In genomic region chr6:44297063-44298038, GRCh38 we compare ENCODE assay signal across 8 cellular contexts. TPM values are rescaled to one million over a fixed set of nuclear protein-coding genes. Genes with fewer than 3 reads are reported as not detected.
DNase-seq lines count a peak whose midpoint lies in the region; ATAC-seq and TF ChIP-seq lines count a peak whose summit lies in the region.

No MANE protein-coding gene starts in this region.

- H3K27me3 ChIP-seq in foreskin keratinocyte (peaks cover 52% of the 10 kb centered on the region), upper lobe of left lung (peaks cover 0 to 26% (median 14%) of the 10 kb centered on the region in 4 donors)

- WGBS in upper lobe of left lung, 2 donors: 3 to 4% methylated on average over 15 to 51 of the region's 86 CpGs

- ATAC-seq in foreskin keratinocyte (peak; percentile 67), upper lobe of left lung (ENCODE audit: low FRiP score in 2 of 2) (peak in 1 of 2 donors; percentile 82), HG03469 (IDR thresholded peaks at IDR 0.05; ENCODE audit: unreplicated experiment) (no peak)

- peaks cover 5 to 24% (median 20%) of the 10 kb centered on the region in 4 donors for H3K36me3 ChIP-seq in upper lobe of left lung

- H3K4me1 ChIP-seq in foreskin keratinocyte (no peaks in the 10 kb centered on the region), upper lobe of left lung (peaks cover 10 to 18% (median 13%) of the 10 kb centered on the region in 4 donors)

- no peak for TF ChIP-seq EP300 in upper lobe of left lung (IDR thresholded peaks at IDR 0.05)

- peak overlapping the region; percentile 6 to 52 (median 45) for H3K4me3 ChIP-seq in upper lobe of left lung

- TF ChIP-seq CTCF in foreskin keratinocyte (conservative IDR thresholded peaks at IDR 0.05) (no peak), upper lobe of left lung (IDR thresholded peaks at IDR 0.05) (no peak)

- DNase-seq in EL (peak; percentile 31), NCI-H345 treated with DMSO at 0.1 percent for 48 hours (lab: John Stamatoyannopoulos, UW; ENCODE audit: unreplicated experiment) (peak; percentile 33), foreskin keratinocyte (no peak), occipital lobe (lab: John Stamatoyannopoulos, UW) (peak; percentile 48), upper lobe of left lung (peak in 1 of 2 donors; percentile 90), amniotic stem cell (lab: John Stamatoyannopoulos, UW) (no peak)
- DNase-seq in activated effector memory CD4-positive, alpha-beta T cell treated with Interleukin-2 at 50 U/mL for 16 hours: peak; percentile 13

- H3K9me3 ChIP-seq in upper lobe of left lung: no peaks in the 10 kb centered on the region

- H3K27ac ChIP-seq in foreskin keratinocyte (no peak overlapping the region), upper lobe of left lung (no peak overlapping the region)

- TF ChIP-seq POLR2A in upper lobe of left lung (IDR thresholded peaks at IDR 0.05): peak in 1 of 4 donors; percentile 22

RNA-seq across cellular contexts. Expression of gene AARS2, which starts 15.8 kb away (rescaled TPM):
- total RNA-seq in foreskin keratinocyte (17.8 and 21.5 TPM in 2 replicates), occipital lobe (14.5 TPM), upper lobe of left lung (10 to 100 TPM; 11.1 to 23.0 (median 12.0) TPM)
- 7.7 and 9.3 TPM in 2 replicates for polyA plus RNA-seq in foreskin keratinocyte

RNA-seq across cellular contexts. Expression of gene TMEM151B, which starts 27.1 kb away (rescaled TPM):
- total RNA-seq in foreskin keratinocyte (under 0.01 TPM in 1 of 2 replicates, not detected in the other), occipital lobe (53.5 TPM), upper lobe of left lung (not detected)
- 0.01 TPM in 1 of 2 replicates, not detected in the other for polyA plus RNA-seq in foreskin keratinocyte

RNA-seq across cellular contexts. Expression of gene NFKBIE, which starts 32.0 kb away (rescaled TPM):
- total RNA-seq in foreskin keratinocyte: 15.8 and 16.8 TPM in 2 replicates
- 16.9 and 18.7 TPM in 2 replicates for polyA plus RNA-seq in foreskin keratinocyte
- 7.8 TPM for total RNA-seq in occipital lobe
- total RNA-seq in upper lobe of left lung: 10 to 100 TPM in 5 of 6 donors, 1 to 10 TPM in 1; 7.8 to 27.0 (median 13.6) TPM

RNA-seq across cellular contexts. Expression of gene SLC35B2, which starts 40.0 kb away (rescaled TPM):
- total RNA-seq in foreskin keratinocyte (76.7 and 77.0 TPM in 2 replicates), occipital lobe (33.1 TPM), upper lobe of left lung (10 to 100 TPM; 14.6 to 44.8 (median 29.8) TPM)
- polyA plus RNA-seq in foreskin keratinocyte: 72.9 and 79.6 TPM in 2 replicates

RNA-seq across cellular contexts. Expression of gene SPATS1, which starts 45.1 kb away (rescaled TPM):
- total RNA-seq in foreskin keratinocyte (not detected in 2 replicates), occipital lobe (0.62 TPM), upper lobe of left lung (1 to 10 TPM in 2 of 6 donors, under 1 TPM in 1, not detected in 3; 0.91 to 2.2 (median 1.6) TPM)
- not detected in 2 replicates for polyA plus RNA-seq in foreskin keratinocyte

Comparison
In these comparisons a context has a peak if more than half of its experiments do, and no peak if none do; other contexts are left out.
1. DNase-seq: peak in EL (single experiment), NCI-H345 treated with DMSO at 0.1 percent for 48 hours (single experiment), activated effector memory CD4-positive, alpha-beta T cell treated with Interleukin-2 at 50 U/mL for 16 hours (single experiment) and occipital lobe (single experiment); none in foreskin keratinocyte (0 of 2) and amniotic stem cell (single experiment).
2. RNA of gene TMEM151B, which starts 27.1 kb away (total RNA-seq): 53.5 TPM in occipital lobe (single experiment); under 0.01 TPM in foreskin keratinocyte and not detected in upper lobe of left lung; every median in the first group is over 10 times any median in the second.